ENCODE assay signal across 15 cellular contexts in the genomic region with DNA sequence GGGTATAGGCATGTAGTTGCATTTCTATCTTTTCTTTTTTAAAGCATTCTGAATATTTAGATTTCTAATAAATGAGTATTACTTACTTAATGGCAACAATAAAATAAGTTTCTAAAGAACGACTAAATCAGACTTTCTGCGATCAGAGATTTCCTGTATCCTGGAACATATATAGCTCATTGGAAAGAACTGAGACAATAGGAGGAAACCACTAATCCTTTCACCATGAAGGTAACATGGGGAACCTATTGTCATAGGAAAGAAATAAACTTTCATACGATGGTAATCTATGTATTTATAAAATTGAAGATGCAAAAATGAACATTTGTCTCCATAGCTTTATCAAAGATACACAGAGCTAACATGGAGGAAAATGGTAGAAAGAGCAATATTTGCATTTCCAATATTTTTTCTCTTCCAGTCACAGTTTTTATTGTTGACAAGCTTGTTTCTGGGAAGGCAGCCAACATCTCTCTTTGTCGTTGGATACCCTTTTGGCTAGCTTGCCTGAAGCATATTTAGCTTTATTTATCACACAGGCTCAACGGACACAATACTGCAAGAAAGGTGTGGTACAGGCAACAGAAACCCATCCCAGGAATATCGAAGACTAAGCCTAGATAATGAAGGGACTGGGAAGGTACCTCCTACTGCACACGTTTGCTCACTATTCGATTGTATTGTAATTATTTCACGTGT.
DNase-seq lines count a peak whose midpoint lies in the region; FAIRE-seq and TF ChIP-seq lines count a peak whose summit lies in the region.
"Had no signal": no experiment of that assay in that cellular context is flagged by ENCODE, and none has a peak within 500 bp of the region (broad histone marks: within the 10 kb centered on the region; RNA-seq: fewer than 3 reads in every experiment).

No MANE protein-coding gene starts in this region.

- H4K20me1 ChIP-seq in hepatocyte (ENCODE audit: insufficient read depth, poor library complexity, severe bottlenecking): no peaks in the 10 kb centered on the region

- H3K4me3 ChIP-seq in fibroblast of the aortic adventitia (ENCODE audit: low read depth, low read length): no peak overlapping the region
- no peak overlapping the region for H3K4me3 ChIP-seq in retinal pigment epithelial cell (ENCODE audit: low read length)
- no peak overlapping the region for H3K4me3 ChIP-seq in hepatocyte
- H3K4me3 ChIP-seq: gastrocnemius medialis, MG63, skin epidermis had no signal

- no peaks in the 10 kb centered on the region for H3K79me2 ChIP-seq in hepatocyte

- 58% methylated on average over 9 of the region's 9 CpGs for whole genome bisulfite sequencing in hepatocyte (ENCODE audit: low lambda C conversion rate, missing lambda C conversion rate)

- H3K4me1 ChIP-seq in hepatocyte (ENCODE audit: insufficient read depth): no peaks in the 10 kb centered on the region
- H3K4me1 ChIP-seq: gastrocnemius medialis had no signal

- TF ChIP-seq CTCF in fibroblast of the aortic adventitia (IDR thresholded peaks at IDR 0.05; ENCODE audit: insufficient read depth, low read length): no peak
- TF ChIP-seq CTCF in retinal pigment epithelial cell (conservative IDR thresholded peaks at IDR 0.05; ENCODE audit: low read depth, low read length): no peak
- TF ChIP-seq CTCF in hepatocyte (IDR thresholded peaks at IDR 0.05; ENCODE audit: poor library complexity): no peak

- H3K4me2 ChIP-seq in hepatocyte: no peak overlapping the region

- H3K9me2 ChIP-seq in hepatocyte (replicated peaks; ENCODE audit: insufficient read depth): no peaks in the 10 kb centered on the region

- no peak overlapping the region for H2AFZ ChIP-seq in hepatocyte

- no peaks in the 10 kb centered on the region for H3K9me3 ChIP-seq in hepatocyte (ENCODE audit: low read depth)
- H3K9me3 ChIP-seq: gastrocnemius medialis, MG63 had no signal

- no peak for FAIRE-seq in RCC 7860 (lab: Jason Lieb, UNC)

- DNase-seq in NCI-H1092 treated with DMSO at 0.1 percent for 48 hours (lab: John Stamatoyannopoulos, UW) (peak; percentile 96), NCI-H526 treated with DMSO at 0.1 percent for 48 hours (lab: John Stamatoyannopoulos, UW) (peak; percentile 18), fibroblast of the aortic adventitia (ENCODE audit: low read depth) (peak; percentile 3), retinal pigment epithelial cell (ENCODE audit: low read depth) (peak; percentile 52), A172 (ENCODE audit: low spot score) (no peak), RCC 7860 (ENCODE audit: low spot score) (no peak), hepatocyte (ENCODE audit: low spot score) (no peak)
- DNase-seq: activated CD8-positive, alpha-beta memory T cell treated with anti-CD3 and anti-CD28 coated beads, Interleukin-2, amount 50 U/mL, for 48 hours; CD4-positive, alpha-beta T cell; effector CD4-positive, alpha-beta T cell; gastrocnemius medialis; kidney glomerular epithelial cell; MG63; nephron progenitor cell had no signal

- no peak overlapping the region for H3K27ac ChIP-seq in hepatocyte
- H3K27ac ChIP-seq: gastrocnemius medialis had no signal

- no peaks in the 10 kb centered on the region for H3K36me3 ChIP-seq in hepatocyte (replicated peaks; ENCODE audit: insufficient read depth, low read depth)
- H3K36me3 ChIP-seq: gastrocnemius medialis, MG63 had no signal

- no peaks in the 10 kb centered on the region for H3K27me3 ChIP-seq in hepatocyte
- H3K27me3 ChIP-seq: gastrocnemius medialis, MG63 had no signal

Comparison
In these comparisons a context has a peak if more than half of its experiments do, and no peak if none do; other contexts are left out.
1. DNase-seq: peak in NCI-H1092 treated with DMSO at 0.1 percent for 48 hours (single experiment), NCI-H526 treated with DMSO at 0.1 percent for 48 hours (single experiment), fibroblast of the aortic adventitia (single experiment) and retinal pigment epithelial cell (single experiment); none in A172 (single experiment), RCC 7860 (single experiment) and hepatocyte (single experiment).